ENCODE assay signal across 8 cellular contexts in the genomic region with DNA sequence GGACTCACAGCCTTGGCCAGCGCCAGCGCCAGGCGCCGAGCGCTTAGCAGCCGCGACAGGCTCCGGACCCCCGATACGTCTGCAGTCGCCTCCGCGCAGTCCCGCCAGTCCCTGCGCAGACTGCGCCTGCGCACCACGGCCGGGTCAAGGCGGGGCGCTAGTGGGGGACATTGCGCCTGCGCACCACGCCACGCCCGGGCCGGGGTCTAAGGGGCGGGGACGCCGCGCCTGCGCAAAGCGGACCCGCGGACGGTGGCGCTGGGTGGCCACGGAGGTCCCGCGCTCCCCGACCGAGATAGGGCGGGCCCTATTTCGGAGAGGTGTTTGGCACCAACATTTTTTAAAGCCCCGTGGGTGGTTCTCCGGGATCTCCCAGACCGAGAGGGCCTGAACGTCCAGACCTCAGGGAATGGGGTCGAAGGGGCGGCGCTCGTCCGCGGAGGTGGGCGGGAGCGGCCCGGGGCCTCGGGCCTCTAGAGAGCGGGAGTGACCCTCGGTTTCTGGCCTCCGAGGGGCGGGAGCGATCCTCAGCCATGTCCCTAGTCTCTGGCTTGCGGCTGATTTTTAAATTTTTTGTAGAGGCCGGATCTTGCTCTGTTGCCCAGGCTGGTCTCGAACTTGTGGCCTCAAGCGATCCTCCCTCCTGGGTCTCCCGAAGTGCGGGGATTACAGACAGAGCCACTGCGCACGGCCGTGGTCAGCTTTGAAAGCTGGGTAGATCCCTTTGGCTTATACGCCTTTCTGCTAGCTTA.
A peak's percentile ranks its signal among the peaks of the same experiment; 100 is the strongest.
DNase-seq lines count a peak whose midpoint lies in the region; ATAC-seq and TF ChIP-seq lines count a peak whose summit lies in the region.
"Not testable (repeated sequence)": the region's sequence is repeated elsewhere in the genome, so short reads cannot be mapped to it uniquely, and the experiment has no call there.

No MANE protein-coding gene starts in this region.

- ATAC-seq in GM19372 (IDR thresholded peaks at IDR 0.05; ENCODE audit: low read depth, unreplicated experiment) (peak; percentile 84), HG03139 (IDR thresholded peaks at IDR 0.05; ENCODE audit: unreplicated experiment) (peak; percentile 69)
- ATAC-seq in activated naive CD4-positive, alpha-beta T cell treated with anti-CD3 and anti-CD28 coated beads, Interleukin-2, amount 50 U/mL, for 72 hours, result peak; percentile 86 to 91

- CTCF ChIA-PET in SK-N-SH (lab: Yijun Ruan, JAX), result not testable (repeated sequence)

- H3F3A ChIP-seq in SK-N-SH (replicated peaks; ENCODE audit: insufficient read depth), result not testable (repeated sequence)

- H3K4me2 ChIP-seq in BLaER1 (peak overlapping the region; percentile 49), SK-N-SH (peak overlapping the region; percentile 74)

- H3K4me1 ChIP-seq in BLaER1; SK-N-SH (ENCODE audit: control insufficient read depth in 1 of 2, insufficient read depth in 2 of 2, low read depth in 1 of 2, low read length in 1 of 2); muscle layer of colon (ENCODE audit: insufficient read depth, low read length): not testable (repeated sequence)

- peak overlapping the region in 1 of 2 donors; percentile 93 for H3K27ac Mint-ChIP-seq in activated naive CD4-positive, alpha-beta T cell treated with anti-CD3 and anti-CD28 coated beads, Interleukin-2, amount 50 U/mL, for 72 hours

- TF ChIP-seq EP300 in SK-N-SH (IDR thresholded peaks at IDR 0.05; ENCODE audit: borderline replicate concordance in 1 of 2, low read depth in 1 of 2, low read length in 1 of 2), result not testable (repeated sequence)

- not testable (repeated sequence) for H3K27me3 ChIP-seq in BLaER1; SK-N-SH (ENCODE audit: insufficient read depth); muscle layer of colon (ENCODE audit: control insufficient read depth in 1 of 2, insufficient read depth in 2 of 2, low read length in 2 of 2)

- DNase-seq in SK-N-SH, result peak; percentile 84
- DNase-seq in activated naive CD4-positive, alpha-beta T cell treated with anti-CD3 and anti-CD28 coated beads, Interleukin-2, amount 50 U/mL, for 72 hours (ENCODE audit: low spot score in 2 of 2), result peak; percentile 94 to 95
- peak; percentile 73 for DNase-seq in fibroblast of villous mesenchyme (ENCODE audit: low read depth)
- peak; percentile 76 to 81 (median 81) for DNase-seq in stimulated activated CD4-positive, alpha-beta T cell treated with anti-CD3 and anti-CD28 coated beads, TNF-alpha, amount 100 ng/mL, for 48 hours (ENCODE audit: low read depth in 3 of 3)

- not testable (repeated sequence) for H4K20me1 ChIP-seq in BLaER1; SK-N-SH (ENCODE audit: insufficient read depth)

- not testable (repeated sequence) for H3K36me3 Mint-ChIP-seq in activated naive CD4-positive, alpha-beta T cell treated with anti-CD3 and anti-CD28 coated beads, Interleukin-2, amount 50 U/mL, for 72 hours

- TF ChIP-seq CTCF in SK-N-SH (IDR thresholded peaks at IDR 0.05); fibroblast of villous mesenchyme (IDR thresholded peaks at IDR 0.05; ENCODE audit: insufficient read depth, low read depth, low read length): not testable (repeated sequence)

- peak overlapping the region; percentile 93 for H2AFZ ChIP-seq in SK-N-SH (ENCODE audit: low read depth)

- H3K36me3 ChIP-seq in BLaER1; SK-N-SH (replicated peaks in 1 of 2; ENCODE audit: control insufficient read depth in 1 of 2, insufficient read depth in 2 of 2, low read length in 1 of 2); muscle layer of colon (ENCODE audit: insufficient read depth, low read length): not testable (repeated sequence)

- H3K9me2 ChIP-seq in SK-N-SH, result not testable (repeated sequence)

- H3K27ac ChIP-seq in BLaER1 (peak overlapping the region; percentile 56; the same call in 1 of the 2 replicates), SK-N-SH (ENCODE audit: low read depth in 2 of 2, low read length in 1 of 2) (peak overlapping the region; percentile 30 to 43; a peak in 1 of 4 replicates)
- not testable (repeated sequence) for H3K27ac ChIP-seq in muscle layer of colon (ENCODE audit: low read depth, low read length)

- not testable (repeated sequence) for TF ChIP-seq RAD21 in SK-N-SH (IDR thresholded peaks at IDR 0.05; ENCODE audit: low read length)

- peaks cover 25% of the 10 kb centered on the region for H3K79me2 ChIP-seq in SK-N-SH (ENCODE audit: insufficient read depth)

- not testable (repeated sequence) for H3K9me3 Mint-ChIP-seq in activated naive CD4-positive, alpha-beta T cell treated with anti-CD3 and anti-CD28 coated beads, Interleukin-2, amount 50 U/mL, for 72 hours

- WGBS in SK-N-SH (ENCODE audit: low lambda C conversion rate), result 0% methylated on average over 10 of the region's 73 CpGs

- H3K9ac ChIP-seq in BLaER1 (peak overlapping the region; percentile 78; the same call in 1 of the 2 replicates), SK-N-SH (peak overlapping the region; percentile 82)
- H3K9ac ChIP-seq in muscle layer of colon (ENCODE audit: low read length), result not testable (repeated sequence)

- H3K9me3 ChIP-seq in BLaER1; SK-N-SH; muscle layer of colon (ENCODE audit: low read length): not testable (repeated sequence)

- H3K4me3 ChIP-seq in BLaER1, result peak overlapping the region; percentile 70
- H3K4me3 ChIP-seq in SK-N-SH (ENCODE audit: low read depth in 2 of 2, low read length in 1 of 2), result peak overlapping the region; percentile 64 to 74
- H3K4me3 ChIP-seq in fibroblast of villous mesenchyme (ENCODE audit: low read depth, low read length), result peak overlapping the region; percentile 68
- H3K4me3 ChIP-seq in muscle layer of colon (ENCODE audit: low read depth in 1 of 2, low read length in 2 of 2), result peak overlapping the region; percentile 55 to 64

- POLR2A ChIA-PET in SK-N-SH (lab: Yijun Ruan, JAX), result not testable (repeated sequence)

TF ChIP-seq in SK-N-SH, 30 proteins besides CTCF, POLR2A, EP300 and RAD21:
- TF ChIP-seq POLR2AphosphoS5 (IDR thresholded peaks at IDR 0.05; ENCODE audit: low read depth, low read length), result peak; percentile 72
- peak; percentile 85 for TF ChIP-seq NRF1 (IDR thresholded peaks at IDR 0.05; ENCODE audit: low read depth, low read length)
- 0 out of 2 replicates have a peak, but pooled peaks have one; percentile 27 for TF ChIP-seq TAF1 (IDR thresholded peaks at IDR 0.05; ENCODE audit: borderline replicate concordance, low read depth, low read length)
